16 cellular contexts compared by ENCODE assay signal in the genomic region with DNA sequence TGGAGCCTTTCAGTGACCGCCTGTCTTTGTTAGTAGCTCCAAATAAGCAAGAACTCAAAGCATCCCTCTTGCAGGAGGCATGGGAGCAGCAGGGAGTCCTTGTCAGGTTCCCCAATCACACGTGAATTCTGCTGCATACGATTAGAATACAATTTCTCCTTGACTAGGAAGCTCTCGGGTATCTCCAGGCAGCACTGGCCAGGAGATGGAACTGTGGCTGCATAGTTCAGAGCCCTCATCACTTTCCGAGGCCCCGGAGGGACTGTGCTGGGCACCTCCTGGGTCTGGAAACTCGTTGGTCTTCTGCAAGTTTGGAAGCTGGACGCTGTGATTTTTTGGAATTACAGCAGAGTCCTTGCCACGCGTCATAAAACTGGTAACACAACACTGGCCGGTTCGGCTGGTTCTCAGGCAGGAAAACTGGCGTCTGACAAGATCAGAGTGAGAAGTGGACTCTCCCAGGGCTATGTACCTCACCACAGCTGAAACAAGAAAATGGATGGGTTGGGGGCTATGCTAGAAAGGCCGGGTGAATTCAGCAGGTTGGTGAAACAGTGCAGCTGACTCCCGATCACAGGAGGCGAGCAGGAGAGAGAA.
"Had no signal": no experiment of that assay in that cellular context is flagged by ENCODE, and none has a peak within 500 bp of the region (broad histone marks: within the 10 kb centered on the region; RNA-seq: fewer than 3 reads in every experiment).

No MANE protein-coding gene starts in this region.

- H3K4me1 ChIP-seq: adrenal gland, left lung, upper lobe of right lung had no signal

- DNase-seq: activated CD4-positive, alpha-beta T cell treated with anti-CD3 and anti-CD28 coated beads, Interleukin-2, amount 10 ng/mL, durations not matched to agents 24 days and 14 days; activated CD8-positive, alpha-beta memory T cell treated with anti-CD3 and anti-CD28 coated beads for 24 hours; activated naive CD4-positive, alpha-beta T cell treated with anti-CD3 and anti-CD28 coated beads, Interleukin-2, amount 50 U/mL, for 16 hours; adrenal gland; brain microvascular endothelial cell; heart left ventricle; left lung; spleen; stimulated activated CD4-positive, alpha-beta T cell treated with anti-CD3 and anti-CD28 coated beads, Interleukin-1b, Interleukin-23, amount 100 ng/mL, for 48 hours; T1000; upper lobe of right lung had no signal

- H3K27ac ChIP-seq: adrenal gland, brain microvascular endothelial cell, heart left ventricle, left lung, spleen, upper lobe of right lung had no signal

- H3K4me3 Mint-ChIP-seq: activated CD4-positive, alpha-beta T cell treated with anti-CD3 and anti-CD28 coated beads, Interleukin-2, amount 10 ng/mL, durations not matched to agents 24 days and 14 days; activated T-helper 17 cell treated with anti-CD3 and anti-CD28 coated beads, Interleukin-2, amount 50 U/mL, for 72 hours; stimulated activated memory B cell treated with anti-CD40 and anti-IgM and Interleukin-4, amounts not matched to agents 10 μg/mL and 1 μg/mL and 100 μg/mL, for 72 hours had no signal

- H3K9me3 ChIP-seq: adrenal gland, heart left ventricle, left lung, spleen, upper lobe of right lung had no signal

- H3K36me3 ChIP-seq: adrenal gland, brain microvascular endothelial cell, heart left ventricle, left lung, upper lobe of right lung had no signal

- H3K4me3 ChIP-seq: adrenal gland, heart left ventricle, left lung, spleen, upper lobe of right lung had no signal

- H3K27me3 Mint-ChIP-seq: activated CD4-positive, alpha-beta T cell treated with anti-CD3 and anti-CD28 coated beads, Interleukin-2, amount 10 ng/mL, durations not matched to agents 24 days and 14 days; activated T-helper 17 cell treated with anti-CD3 and anti-CD28 coated beads, Interleukin-2, amount 50 U/mL, for 72 hours; stimulated activated memory B cell treated with anti-CD40 and anti-IgM and Interleukin-4, amounts not matched to agents 10 μg/mL and 1 μg/mL and 100 μg/mL, for 72 hours had no signal

- H3K27me3 ChIP-seq: adrenal gland, brain microvascular endothelial cell, heart left ventricle, left lung, spleen, upper lobe of right lung had no signal

- ATAC-seq: activated T-helper 17 cell treated with anti-CD3 and anti-CD28 coated beads, Interleukin-2, amount 50 U/mL, for 72 hours; heart left ventricle; left lung; sciatic nerve; stimulated activated memory B cell treated with anti-CD40 and anti-IgM and Interleukin-4, amounts not matched to agents 10 μg/mL and 1 μg/mL and 100 μg/mL, for 72 hours; upper lobe of right lung had no signal

- H3K27ac Mint-ChIP-seq: activated CD4-positive, alpha-beta T cell treated with anti-CD3 and anti-CD28 coated beads, Interleukin-2, amount 10 ng/mL, durations not matched to agents 24 days and 14 days; activated T-helper 17 cell treated with anti-CD3 and anti-CD28 coated beads, Interleukin-2, amount 50 U/mL, for 72 hours; stimulated activated memory B cell treated with anti-CD40 and anti-IgM and Interleukin-4, amounts not matched to agents 10 μg/mL and 1 μg/mL and 100 μg/mL, for 72 hours had no signal

- FAIRE-seq: frontal cortex, islet of Langerhans had no signal

- H3K9me3 Mint-ChIP-seq: activated CD4-positive, alpha-beta T cell treated with anti-CD3 and anti-CD28 coated beads, Interleukin-2, amount 10 ng/mL, durations not matched to agents 24 days and 14 days; activated T-helper 17 cell treated with anti-CD3 and anti-CD28 coated beads, Interleukin-2, amount 50 U/mL, for 72 hours; stimulated activated memory B cell treated with anti-CD40 and anti-IgM and Interleukin-4, amounts not matched to agents 10 μg/mL and 1 μg/mL and 100 μg/mL, for 72 hours had no signal
